Comparison of ENCODE assay signal across 8 cellular contexts in genomic region chr11:65261591-65262380, GRCh38. TPM values are rescaled to one million over a fixed set of nuclear protein-coding genes. Genes with fewer than 3 reads are reported as not detected.
DNase-seq lines count a peak whose midpoint lies in the region; ATAC-seq and TF ChIP-seq lines count a peak whose summit lies in the region.

Gene POLA2, plus strand, starts transcription at chr11:65261962. Its CDS starts 331 bp downstream, at chr11:65262293.

- H3K27ac ChIP-seq in SK-N-MC: peak within 1 kb of the TSS; percentile 88
- peak within 1 kb of the TSS; percentile 93 for H3K27ac ChIP-seq in suprapubic skin

- DNase-seq in GM04504 (ENCODE audit: low read depth) (peak; percentile 95), NCI-H1048 (lab: John Stamatoyannopoulos, UW) (peak; percentile 97), SK-N-MC (ENCODE audit: low read depth, low spot score) (peak; percentile 79), germinal center (ENCODE audit: low spot score) (peak; percentile 99), nucleus accumbens (lab: John Stamatoyannopoulos, UW) (peak; percentile 21 to 95 (median 87)), suprapubic skin (ENCODE audit: low spot score in 2 of 2) (peak; percentile 95 to 96)
- DNase-seq in activated naive CD4-positive, alpha-beta T cell treated with anti-CD3 and anti-CD28 coated beads, Interleukin-2, amount 10 ng/mL, durations not matched to agents 7 days and 5 days: peak; percentile 96

- H3K4me1 ChIP-seq in suprapubic skin: peaks cover 21% of the 10 kb centered on the region

- peaks cover 20% of the 10 kb centered on the region for H3K36me3 Mint-ChIP-seq in activated naive CD4-positive, alpha-beta T cell treated with anti-CD3 and anti-CD28 coated beads, Interleukin-2, amount 10 ng/mL, durations not matched to agents 7 days and 5 days

- peak in 1 of 2 donors; percentile 80 for TF ChIP-seq POLR2A in suprapubic skin (IDR thresholded peaks at IDR 0.05)

- WGBS in suprapubic skin: 0% methylated on average over 45 of the region's 66 CpGs

- H3K36me3 ChIP-seq in SK-N-MC (ENCODE audit: insufficient read depth, low read length): peaks cover 14% of the 10 kb centered on the region; the same call in 1 of the 2 replicates
- H3K36me3 ChIP-seq in suprapubic skin: no peaks in the 10 kb centered on the region

- CTCF ChIA-PET in activated naive CD4-positive, alpha-beta T cell treated with anti-CD3 and anti-CD28 coated beads, Interleukin-2, amount 10 ng/mL, durations not matched to agents 7 days and 5 days (lab: Charles Lee): interaction anchor here (0.9 to 1.7 kb wide), 6 partner anchors 12 to 249 kb away, joined by 3 to 6 read pairs (median 4); partner anchors contain the start of gene CDC42EP2

- peak within 1 kb of the TSS; percentile 100 for H3K4me3 ChIP-seq in SK-N-MC
- H3K4me3 ChIP-seq in suprapubic skin: peak within 1 kb of the TSS; percentile 81

- peak within 1 kb of the TSS; percentile 99 for H3K9ac ChIP-seq in SK-N-MC (ENCODE audit: insufficient read length)

- H3K27me3 Mint-ChIP-seq in activated naive CD4-positive, alpha-beta T cell treated with anti-CD3 and anti-CD28 coated beads, Interleukin-2, amount 10 ng/mL, durations not matched to agents 7 days and 5 days: no peaks in the 10 kb centered on the region

- peak within 1 kb of the TSS; percentile 82 for H3K27ac Mint-ChIP-seq in activated naive CD4-positive, alpha-beta T cell treated with anti-CD3 and anti-CD28 coated beads, Interleukin-2, amount 10 ng/mL, durations not matched to agents 7 days and 5 days

- peak within 1 kb of the TSS; percentile 94 for H3K4me3 Mint-ChIP-seq in activated naive CD4-positive, alpha-beta T cell treated with anti-CD3 and anti-CD28 coated beads, Interleukin-2, amount 10 ng/mL, durations not matched to agents 7 days and 5 days

- H3K9me3 ChIP-seq in SK-N-MC (ENCODE audit: low read depth, low read length) (no peaks in the 10 kb centered on the region), suprapubic skin (no peaks in the 10 kb centered on the region)

- peak; percentile 80 for ATAC-seq in HG02571 (IDR thresholded peaks at IDR 0.05; ENCODE audit: unreplicated experiment)

- no peaks in the 10 kb centered on the region for H3K27me3 ChIP-seq in suprapubic skin

- no peak for TF ChIP-seq EP300 in suprapubic skin (IDR thresholded peaks at IDR 0.05)

- TF ChIP-seq CTCF in suprapubic skin (IDR thresholded peaks at IDR 0.05): no peak

- H3K4me1 Mint-ChIP-seq in activated naive CD4-positive, alpha-beta T cell treated with anti-CD3 and anti-CD28 coated beads, Interleukin-2, amount 10 ng/mL, durations not matched to agents 7 days and 5 days: peaks cover 59% of the 10 kb centered on the region

- no peaks in the 10 kb centered on the region for H3K9me3 Mint-ChIP-seq in activated naive CD4-positive, alpha-beta T cell treated with anti-CD3 and anti-CD28 coated beads, Interleukin-2, amount 10 ng/mL, durations not matched to agents 7 days and 5 days

RNA-seq across cellular contexts. Expression of gene POLA2, which starts in this region (rescaled TPM):
- total RNA-seq in suprapubic skin: 10 to 100 TPM in 1 of 4 donors, 1 to 10 TPM in 3; 4.5 to 19.7 (median 7.3) TPM

Comparison
In these comparisons a context has a peak if more than half of its experiments do, and no peak if none do; other contexts are left out.
1. Peak in every context shown above with its lines: DNase-seq, ATAC-seq, H3K4me3 ChIP-seq and H3K27ac ChIP-seq.